In genomic region chr6:15770347-15771143, GRCh38 we compare ENCODE assay signal across 9 cellular contexts.
A peak's percentile ranks its signal among the peaks of the same experiment; 100 is the strongest.
DNase-seq lines count a peak whose midpoint lies in the region; ATAC-seq, FAIRE-seq and TF ChIP-seq lines count a peak whose summit lies in the region.
"Had no signal": no experiment of that assay in that cellular context is flagged by ENCODE, and none has a peak within 500 bp of the region (broad histone marks: within the 10 kb centered on the region; RNA-seq: fewer than 3 reads in every experiment).

No MANE protein-coding gene starts in this region.

- DNase-seq in GM12891 (ENCODE audit: insufficient read length, low spot score) (peak; percentile 16), epithelial cell of proximal tubule (ENCODE audit: low read depth) (no peak), nucleus accumbens (lab: John Stamatoyannopoulos, UW) (no peak), glutamatergic neuron (no peak), NCI-H82 treated with DMSO at 0.1 percent for 48 hours (lab: John Stamatoyannopoulos, UW; ENCODE audit: unreplicated experiment) (no peak)
- no peak for DNase-seq in effector memory CD8-positive, alpha-beta T cell

- no peaks in the 10 kb centered on the region for H3K4me1 Mint-ChIP-seq in effector memory CD8-positive, alpha-beta T cell (ENCODE audit: low read depth in 2 of 2)
- H3K4me1 Mint-ChIP-seq in glutamatergic neuron (ENCODE audit: low read depth, unreplicated experiment) = peaks cover 5% of the 10 kb centered on the region

- peaks cover 0 to 6% of the 10 kb centered on the region in 2 donors for H3K27me3 Mint-ChIP-seq in effector memory CD8-positive, alpha-beta T cell
- H3K27me3 Mint-ChIP-seq in glutamatergic neuron (ENCODE audit: unreplicated experiment) = peaks cover 2% of the 10 kb centered on the region

- FAIRE-seq in GM12891 (lab: Jason Lieb, UNC) = peak; percentile 85

- no peaks in the 10 kb centered on the region for H3K9me3 Mint-ChIP-seq in effector memory CD8-positive, alpha-beta T cell
- H3K9me3 Mint-ChIP-seq in glutamatergic neuron (ENCODE audit: unreplicated experiment) = peaks cover 2% of the 10 kb centered on the region

- peaks cover 6% of the 10 kb centered on the region for H3K36me3 Mint-ChIP-seq in effector memory CD8-positive, alpha-beta T cell (ENCODE audit: insufficient read depth)
- H3K36me3 Mint-ChIP-seq in glutamatergic neuron (ENCODE audit: unreplicated experiment) = no peaks in the 10 kb centered on the region

- H3K4me3 ChIP-seq in epithelial cell of proximal tubule (ENCODE audit: low read depth, low read length) = no peak overlapping the region
- H3K4me3 ChIP-seq: HAP-1 had no signal

- no peak overlapping the region for H3K27ac Mint-ChIP-seq in effector memory CD8-positive, alpha-beta T cell
- H3K27ac Mint-ChIP-seq in glutamatergic neuron (ENCODE audit: unreplicated experiment) = no peak overlapping the region

- no peak for TF ChIP-seq POLR2A in GM12891 (IDR thresholded peaks at IDR 0.05; ENCODE audit: low read depth, low read length)

- peak; percentile 22 for TF ChIP-seq CTCF in epithelial cell of proximal tubule (conservative IDR thresholded peaks at IDR 0.05; ENCODE audit: low read depth, low read length)
- TF ChIP-seq CTCF in glutamatergic neuron (IDR thresholded peaks at IDR 0.05; ENCODE audit: partially characterized antibody, unreplicated experiment) = no peak

- peak; percentile 55 for ATAC-seq in GM21367 (IDR thresholded peaks at IDR 0.05; ENCODE audit: unreplicated experiment)
- ATAC-seq in HG03558 (IDR thresholded peaks at IDR 0.05; ENCODE audit: extremely low read depth, unreplicated experiment) = peak; percentile 84
- ATAC-seq in effector memory CD8-positive, alpha-beta T cell (replicated peaks) = no peak

- H3K4me3 Mint-ChIP-seq in effector memory CD8-positive, alpha-beta T cell = no peak overlapping the region
- no peak overlapping the region for H3K4me3 Mint-ChIP-seq in glutamatergic neuron (ENCODE audit: unreplicated experiment)

TF ChIP-seq in GM12891, 5 proteins besides CTCF, POLR2A, EP300 and RAD21:
- 0 out of 2 replicates have a peak, but pooled peaks have one; percentile 35 for TF ChIP-seq POU2F2 (IDR thresholded peaks at IDR 0.05; ENCODE audit: low read depth, low read length)
- TF ChIP-seq SPI1 (IDR thresholded peaks at IDR 0.05; ENCODE audit: low read depth, low read length) = no peak
